16 cellular contexts compared by ENCODE assay signal in genomic region chrX:25296850-25297249, GRCh38.
DNase-seq lines count a peak whose midpoint lies in the region; ATAC-seq, FAIRE-seq and TF ChIP-seq lines count a peak whose summit lies in the region.
"Had no signal": no experiment of that assay in that cellular context is flagged by ENCODE, and none has a peak within 500 bp of the region (broad histone marks: within the 10 kb centered on the region; RNA-seq: fewer than 3 reads in every experiment).

No MANE protein-coding gene starts in this region.

- no peak overlapping the region for H2BK120ac ChIP-seq in H9 (ENCODE audit: low read depth, low read length, poor library complexity, severe bottlenecking)

- peak; percentile 81 for ATAC-seq in GM18907 (IDR thresholded peaks at IDR 0.05; ENCODE audit: unreplicated experiment)
- ATAC-seq in HG03342 (IDR thresholded peaks at IDR 0.05; ENCODE audit: unreplicated experiment): peak; percentile 80

- no peaks in the 10 kb centered on the region for H3K36me3 Mint-ChIP-seq in H9 (ENCODE audit: insufficient read depth in 1 of 3, low read depth in 3 of 3)
- H3K36me3 Mint-ChIP-seq in neural progenitor cell: no peaks in the 10 kb centered on the region
- H3K36me3 Mint-ChIP-seq: CD4-positive, CD25-positive, alpha-beta regulatory T cell had no signal

- no peak overlapping the region for H2BK15ac ChIP-seq in H9 (ENCODE audit: low read depth, low read length)

- H2AFZ ChIP-seq in mammary epithelial cell (ENCODE audit: low read depth, low read length) (no peak overlapping the region), H9 (ENCODE audit: low read length) (no peak overlapping the region), neural progenitor cell (replicated peaks) (no peak overlapping the region)
- H2AFZ ChIP-seq: GM23248 had no signal

- FAIRE-seq in GM12892 (lab: Jason Lieb, UNC): peak; percentile 9
- FAIRE-seq: GM12891 had no signal

- H2BK5ac ChIP-seq in H9 (ENCODE audit: insufficient read length, low read length): no peak overlapping the region

- H3K4me1 ChIP-seq in mammary epithelial cell (ENCODE audit: insufficient read depth, low read length) (no peaks in the 10 kb centered on the region), H9 (ENCODE audit: insufficient read depth, low read length) (no peaks in the 10 kb centered on the region), neural progenitor cell (no peaks in the 10 kb centered on the region)
- H3K4me1 ChIP-seq: BLaER1 treated with 17β-estradiol and CSF1 and Interleukin-3, amounts not matched to agents 10 nM and 100 nM had no signal

- H3K9ac ChIP-seq in mammary epithelial cell (ENCODE audit: insufficient read depth, low read length) (no peak overlapping the region), H9 (ENCODE audit: extremely low read depth, insufficient read length, low read length) (no peak overlapping the region), neural progenitor cell (no peak overlapping the region)
- H3K9ac ChIP-seq: BLaER1 treated with 17β-estradiol and CSF1 and Interleukin-3, amounts not matched to agents 10 nM and 100 nM; GM23248 had no signal

- H4K91ac ChIP-seq in H9 (ENCODE audit: insufficient read length, low read depth, low read length): no peak overlapping the region

- no peaks in the 10 kb centered on the region for H3K27me3 ChIP-seq in mammary epithelial cell (ENCODE audit: insufficient read depth, low read length)
- H3K27me3 ChIP-seq in H9 (ENCODE audit: insufficient read depth, low read length): no peaks in the 10 kb centered on the region
- no peaks in the 10 kb centered on the region for H3K27me3 ChIP-seq in neural progenitor cell

- peaks cover 37 to 60% of the 10 kb centered on the region in 2 experiments for H3K9me3 Mint-ChIP-seq in H9
- no peaks in the 10 kb centered on the region for H3K9me3 Mint-ChIP-seq in neural progenitor cell

- H3K4me3 ChIP-seq in mammary epithelial cell (replicated peaks in 1 of 3; ENCODE audit: insufficient read depth in 1 of 3, low read depth in 2 of 3, low read length in 3 of 3) (no peak overlapping the region), neural progenitor cell (no peak overlapping the region)
- H3K4me3 ChIP-seq: BLaER1 treated with 17β-estradiol and CSF1 and Interleukin-3, amounts not matched to agents 10 nM and 100 nM; GM23248 had no signal

- no peak overlapping the region for H3K27ac Mint-ChIP-seq in H9
- H3K27ac Mint-ChIP-seq in neural progenitor cell: no peak overlapping the region
- H3K27ac Mint-ChIP-seq: CD4-positive, CD25-positive, alpha-beta regulatory T cell; IgD-negative memory B cell had no signal

- H2BK20ac ChIP-seq in H9 (ENCODE audit: low read depth, low read length, poor library complexity, severe bottlenecking): no peak overlapping the region

- no peaks in the 10 kb centered on the region for H3K79me1 ChIP-seq in H9 (ENCODE audit: insufficient read depth, low read depth, low read length, poor library complexity, severe bottlenecking)

- WGBS in mammary epithelial cell (ENCODE audit: low coverage, missing lambda C conversion rate): 25% methylated on average over 1 of the region's 1 CpG
- no CpG with 5 or more reads among the region's 1 CpG for WGBS in H9 (ENCODE audit: extremely low coverage, insufficient read length, low lambda C conversion rate)

- H3K23me2 ChIP-seq in H9 (ENCODE audit: insufficient read length, low read depth, low read length, poor library complexity, severe bottlenecking): no peaks in the 10 kb centered on the region

- H2AK5ac ChIP-seq in H9 (ENCODE audit: insufficient read length, low read length): no peak overlapping the region

- no peaks in the 10 kb centered on the region for H4K20me1 ChIP-seq in mammary epithelial cell (ENCODE audit: insufficient read depth, low read length)
- no peaks in the 10 kb centered on the region for H4K20me1 ChIP-seq in H9 (ENCODE audit: control insufficient read depth, insufficient read depth, insufficient read length)
- H4K20me1 ChIP-seq in neural progenitor cell (ENCODE audit: low read depth): no peaks in the 10 kb centered on the region
- H4K20me1 ChIP-seq: BLaER1 treated with 17β-estradiol and CSF1 and Interleukin-3, amounts not matched to agents 10 nM and 100 nM had no signal

- no peak overlapping the region for H3K4ac ChIP-seq in H9 (ENCODE audit: low read depth, low read length)

- H3K4me3 Mint-ChIP-seq in H9: no peak overlapping the region
- H3K4me3 Mint-ChIP-seq in neural progenitor cell: no peak overlapping the region
- H3K4me3 Mint-ChIP-seq: CD4-positive, CD25-positive, alpha-beta regulatory T cell; IgD-negative memory B cell had no signal

- H3K79me2 ChIP-seq in mammary epithelial cell (ENCODE audit: insufficient read depth, low read length) (no peaks in the 10 kb centered on the region), H9 (ENCODE audit: insufficient read depth, low read length) (no peaks in the 10 kb centered on the region), neural progenitor cell (ENCODE audit: low read depth) (no peaks in the 10 kb centered on the region)

- no peak overlapping the region for H4K8ac ChIP-seq in H9 (replicated peaks; ENCODE audit: insufficient read length, low read depth, low read length)

- BruUV-seq in mammary epithelial cell (replicated peaks; lab: Mats Ljungman, UMichigan): no TSS peak

- in situ Hi-C loops in mammary epithelial cell (cut with MboI; ENCODE audit: low sequenced_read_pairs in 2 of 2): no loop called here

- H3K18ac ChIP-seq in H9 (ENCODE audit: insufficient read length, low read depth, low read length): no peak overlapping the region

- no peak overlapping the region for H2BK12ac ChIP-seq in H9 (ENCODE audit: insufficient read length, low read depth, low read length)

- dilution Hi-C loops in mammary epithelial cell (cut with HindIII; ENCODE audit: low sequenced_read_pairs): no loop called here

- H3K36me3 ChIP-seq in mammary epithelial cell (ENCODE audit: insufficient read depth, low read length) (no peaks in the 10 kb centered on the region), neural progenitor cell (no peaks in the 10 kb centered on the region)
- H3K36me3 ChIP-seq: BLaER1 treated with 17β-estradiol and CSF1 and Interleukin-3, amounts not matched to agents 10 nM and 100 nM had no signal

- H3K27me3 Mint-ChIP-seq in H9 (ENCODE audit: low read depth) (no peaks in the 10 kb centered on the region), neural progenitor cell (ENCODE audit: insufficient read depth, low read depth) (peaks cover 3% of the 10 kb centered on the region)
- H3K27me3 Mint-ChIP-seq: CD4-positive, CD25-positive, alpha-beta regulatory T cell; IgD-negative memory B cell had no signal

- H3K4me2 ChIP-seq in mammary epithelial cell (ENCODE audit: insufficient read depth, low read depth, low read length): no peak overlapping the region
- no peak overlapping the region for H3K4me2 ChIP-seq in H9 (ENCODE audit: insufficient read depth, insufficient read length, low read length)
- no peak overlapping the region for H3K4me2 ChIP-seq in neural progenitor cell
- H3K4me2 ChIP-seq: BLaER1 treated with 17β-estradiol and CSF1 and Interleukin-3, amounts not matched to agents 10 nM and 100 nM had no signal

- no peak for TF ChIP-seq POLR2A in GM12892 (IDR thresholded peaks at IDR 0.05; ENCODE audit: low read depth, low read length)

- TF ChIP-seq CTCF in mammary epithelial cell (conservative IDR thresholded peaks at IDR 0.05 in 1 of 2, IDR thresholded peaks at IDR 0.05 in 1 of 2; ENCODE audit: extremely low read depth in 1 of 2, insufficient read depth in 1 of 2, low read depth in 1 of 2, low read length in 2 of 2) (no peak), H9 (conservative IDR thresholded peaks at IDR 0.05) (no peak), neural progenitor cell (IDR thresholded peaks at IDR 0.05) (no peak)

- no peak overlapping the region for H3K14ac ChIP-seq in H9 (ENCODE audit: insufficient read depth, low read length)

- peaks cover 3% of the 10 kb centered on the region for H3K9me3 ChIP-seq in mammary epithelial cell (replicated peaks; ENCODE audit: insufficient read depth, low read length)
- H3K9me3 ChIP-seq in H9 (ENCODE audit: control insufficient read depth, low read depth, low read length): peaks cover 11% of the 10 kb centered on the region
- peaks cover 6% of the 10 kb centered on the region for H3K9me3 ChIP-seq in neural progenitor cell (ENCODE audit: low read depth)
- H3K9me3 ChIP-seq: BLaER1 treated with 17β-estradiol and CSF1 and Interleukin-3, amounts not matched to agents 10 nM and 100 nM had no signal

- H3F3A ChIP-seq in neural progenitor cell (ENCODE audit: low read depth): no peaks in the 10 kb centered on the region

- H4K5ac ChIP-seq in H9 (ENCODE audit: insufficient read length, low read depth, low read length): no peak overlapping the region

- no peak overlapping the region for H3T11ph ChIP-seq in H9 (ENCODE audit: low read length)

- no peak overlapping the region for H3K27ac ChIP-seq in mammary epithelial cell (ENCODE audit: insufficient read depth, low read depth, low read length)
- no peak overlapping the region for H3K27ac ChIP-seq in H9 (ENCODE audit: insufficient read length, low read depth, low read length)
- H3K27ac ChIP-seq in neural progenitor cell: no peak overlapping the region
- H3K27ac ChIP-seq: BLaER1 treated with 17β-estradiol and CSF1 and Interleukin-3, amounts not matched to agents 10 nM and 100 nM; GM23248 had no signal

- H3K56ac ChIP-seq in H9 (ENCODE audit: insufficient read length, low read depth, low read length): no peak overlapping the region

- H3K4me1 Mint-ChIP-seq in H9: no peaks in the 10 kb centered on the region
- no peaks in the 10 kb centered on the region for H3K4me1 Mint-ChIP-seq in neural progenitor cell
- H3K4me1 Mint-ChIP-seq: CD4-positive, CD25-positive, alpha-beta regulatory T cell; IgD-negative memory B cell had no signal

- DNase-seq in GM12892 (ENCODE audit: insufficient read length) (no peak), kidney glomerular epithelial cell (lab: John Stamatoyannopoulos, UW) (peak; percentile 66), mammary epithelial cell (no peak), H9 (no peak), neural progenitor cell (ENCODE audit: low spot score) (no peak)
- DNase-seq: 8988T; CD4-positive, CD25-positive, alpha-beta regulatory T cell; DMS79; GM23248; H7; KG1 had no signal

- H3K23ac ChIP-seq in H9 (ENCODE audit: insufficient read length, low read depth, low read length): no peak overlapping the region

- CTCF ChIA-PET in mammary epithelial cell (lab: Charles Lee; ENCODE audit: low non-redundant PET): no interaction called here

- intact Hi-C loops in mammary epithelial cell (cut with micrococcal nuclease): no loop called here
